Comparison of ENCODE assay signal across 1 cellular context in genomic region chr2:127810637-127811396, GRCh38.
TF ChIP-seq lines count a peak whose summit lies in the region.

WDR33 (minus strand) TSS chr2:127811171; CDS start chr2:127770981, 40,190 bp downstream.

TF ChIP-seq in WTC11, 78 proteins besides CTCF, POLR2A, EP300 and RAD21 (continued from another document):
- TF ChIP-seq ZNF281 (CRISPR knock-in tag; IDR thresholded peaks at IDR 0.05) (no peak), PRDM15 (CRISPR knock-in tag; IDR thresholded peaks at IDR 0.05) (0 out of 2 replicates have a peak, but pooled peaks have one; percentile 8), CDX4 (CRISPR knock-in tag; IDR thresholded peaks at IDR 0.05; ENCODE audit: borderline replicate concordance) (no peak), ATF3 (CRISPR knock-in tag; conservative IDR thresholded peaks at IDR 0.05) (no peak), FOXP4 (CRISPR knock-in tag; IDR thresholded peaks at IDR 0.05) (peak; percentile 77; the same call in 1 of the 2 replicates), AR (CRISPR knock-in tag; IDR thresholded peaks at IDR 0.05) (no peak), JUN (CRISPR knock-in tag; IDR thresholded peaks at IDR 0.05) (no peak), E2F5 (CRISPR knock-in tag; IDR thresholded peaks at IDR 0.05) (no peak; the same call in 1 of the 2 replicates), RORB (CRISPR knock-in tag; IDR thresholded peaks at IDR 0.05) (no peak), ZNF232 (CRISPR knock-in tag; IDR thresholded peaks at IDR 0.05) (peak; percentile 75), MYBL2 (CRISPR knock-in tag; IDR thresholded peaks at IDR 0.05) (0 out of 2 replicates have a peak, but pooled peaks have one; percentile 64), ZSCAN18 (CRISPR knock-in tag; IDR thresholded peaks at IDR 0.05) (no peak), ZNF532 (CRISPR knock-in tag; IDR thresholded peaks at IDR 0.05; ENCODE audit: borderline replicate concordance) (no peak), FOXK1 (CRISPR knock-in tag; IDR thresholded peaks at IDR 0.05) (peak; percentile 32; the same call in 1 of the 2 replicates), ZNF121 (CRISPR knock-in tag; IDR thresholded peaks at IDR 0.05) (no peak; the same call in 1 of the 2 replicates), ZNF317 (CRISPR knock-in tag; IDR thresholded peaks at IDR 0.05; ENCODE audit: borderline replicate concordance, low read depth) (no peak), NFYB (CRISPR knock-in tag; conservative IDR thresholded peaks at IDR 0.05; ENCODE audit: low read depth) (no peak), ZNF263 (CRISPR knock-in tag; IDR thresholded peaks at IDR 0.05; ENCODE audit: low read depth) (no peak), ESRRA (CRISPR knock-in tag; IDR thresholded peaks at IDR 0.05; ENCODE audit: borderline replicate concordance) (0 out of 2 replicates have a peak, but pooled peaks have one; percentile 61), GTF2I (CRISPR knock-in tag; conservative IDR thresholded peaks at IDR 0.05) (no peak), CREB1 (CRISPR knock-in tag; IDR thresholded peaks at IDR 0.05) (no peak)
